In the genomic region with DNA sequence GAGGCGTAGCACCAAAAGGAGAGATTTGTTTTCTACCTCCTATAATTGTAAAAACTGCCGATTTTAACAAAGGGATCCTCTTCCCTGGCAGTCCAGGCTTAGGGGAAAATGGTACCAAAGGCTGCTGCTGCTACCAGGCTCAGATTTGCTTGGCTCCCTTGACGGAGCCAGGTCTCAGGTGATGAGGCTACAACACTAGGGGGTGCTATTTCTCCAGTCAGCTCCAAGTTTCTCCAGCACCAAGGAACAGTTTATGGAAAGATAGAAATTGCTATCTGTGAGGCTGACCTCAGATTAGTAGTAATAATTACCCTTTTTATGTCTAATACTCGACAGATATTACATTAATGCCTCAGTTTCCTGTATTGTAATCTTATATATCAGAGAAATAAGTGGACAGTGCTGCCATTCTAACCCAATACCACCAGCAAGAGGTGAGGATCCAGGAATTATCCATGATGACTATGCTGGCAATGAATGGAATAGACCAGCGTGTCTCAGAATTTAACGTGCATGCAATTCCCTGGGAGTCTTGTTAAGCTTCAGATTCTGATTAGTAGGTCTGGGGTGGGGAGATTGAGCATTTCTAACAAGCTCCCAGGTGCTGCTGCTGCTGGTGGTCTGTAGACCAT, we compare ENCODE assay signal across 8 cellular contexts.
DNase-seq lines count a peak whose midpoint lies in the region; ATAC-seq and TF ChIP-seq lines count a peak whose summit lies in the region.

No MANE protein-coding gene starts in this region.

- POLR2A ChIA-PET in Panc1 (lab: Charles Lee): no interaction called here

- H3K4me3 Mint-ChIP-seq in activated naive CD4-positive, alpha-beta T cell treated with anti-CD3 and anti-CD28 coated beads, Interleukin-2, amount 10 ng/mL, durations not matched to agents 7 days and 5 days: no peak overlapping the region

- in situ Hi-C loops in Panc1 (cut with HindIII; ENCODE audit: low pct_unique_long_range_greater_than_20kb, low sequenced_read_pairs): no loop called here

- no TSS peak for BruUV-seq in Panc1 (replicated peaks; lab: Mats Ljungman, UMichigan)

- H3K4me1 ChIP-seq in Panc1 (ENCODE audit: control insufficient read depth, insufficient read depth, low read length): no peaks in the 10 kb centered on the region
- no peaks in the 10 kb centered on the region for H3K4me1 ChIP-seq in right lobe of liver
- H3K4me1 ChIP-seq in upper lobe of right lung: no peaks in the 10 kb centered on the region

- H3K9me3 Mint-ChIP-seq in activated naive CD4-positive, alpha-beta T cell treated with anti-CD3 and anti-CD28 coated beads, Interleukin-2, amount 10 ng/mL, durations not matched to agents 7 days and 5 days: no peaks in the 10 kb centered on the region

- H3K4me3 ChIP-seq in Panc1 (ENCODE audit: low read depth in 2 of 2, low read length in 2 of 2) (no peak overlapping the region), coronary artery (no peak overlapping the region), right lobe of liver (no peak overlapping the region), upper lobe of right lung (no peak overlapping the region)

- no peak overlapping the region for H3K27ac Mint-ChIP-seq in activated naive CD4-positive, alpha-beta T cell treated with anti-CD3 and anti-CD28 coated beads, Interleukin-2, amount 10 ng/mL, durations not matched to agents 7 days and 5 days

- ATAC-seq in Panc1: peak; percentile 90
- peak; percentile 94 to 98 (median 96) for ATAC-seq in right lobe of liver
- peak; percentile 88 for ATAC-seq in upper lobe of right lung
- ATAC-seq in HG02973 (IDR thresholded peaks at IDR 0.05; ENCODE audit: unreplicated experiment): no peak

- H3K27me3 Mint-ChIP-seq in activated naive CD4-positive, alpha-beta T cell treated with anti-CD3 and anti-CD28 coated beads, Interleukin-2, amount 10 ng/mL, durations not matched to agents 7 days and 5 days: peaks cover 3% of the 10 kb centered on the region

- no peaks in the 10 kb centered on the region for H3K9me3 ChIP-seq in Panc1 (ENCODE audit: control insufficient read depth, insufficient read depth, low read depth, low read length)
- no peaks in the 10 kb centered on the region for H3K9me3 ChIP-seq in right lobe of liver
- no peaks in the 10 kb centered on the region for H3K9me3 ChIP-seq in upper lobe of right lung

- TF ChIP-seq POLR2A in right lobe of liver (IDR thresholded peaks at IDR 0.05): no peak

- WGBS in right lobe of liver (ENCODE audit: insufficient coverage, low coverage, low lambda C conversion rate, missing lambda C conversion rate): 32% methylated on average over 6 of the region's 6 CpGs

- no peaks in the 10 kb centered on the region for H3K36me3 ChIP-seq in Panc1 (ENCODE audit: control insufficient read depth, insufficient read depth, low read length)
- H3K36me3 ChIP-seq in right lobe of liver: no peaks in the 10 kb centered on the region
- H3K36me3 ChIP-seq in upper lobe of right lung: no peaks in the 10 kb centered on the region

- TF ChIP-seq CTCF in Panc1 (IDR thresholded peaks at IDR 0.05) (peak; percentile 77), coronary artery (IDR thresholded peaks at IDR 0.05) (peak; percentile 40), right lobe of liver (IDR thresholded peaks at IDR 0.05) (peak; percentile 73 to 87 (median 82)), upper lobe of right lung (IDR thresholded peaks at IDR 0.05) (peak; percentile 67)

- no peaks in the 10 kb centered on the region for H3K4me1 Mint-ChIP-seq in activated naive CD4-positive, alpha-beta T cell treated with anti-CD3 and anti-CD28 coated beads, Interleukin-2, amount 10 ng/mL, durations not matched to agents 7 days and 5 days

- intact Hi-C loops in Panc1 (cut with micrococcal nuclease; ENCODE audit: unreplicated experiment) (no loop called here), right lobe of liver (cut with DNase I) (no loop called here), upper lobe of right lung (cut with DNase I) (no loop called here)

- H3K27me3 ChIP-seq in Panc1 (ENCODE audit: control insufficient read depth, insufficient read depth, low read length): no peaks in the 10 kb centered on the region
- H3K27me3 ChIP-seq in right lobe of liver: no peaks in the 10 kb centered on the region
- H3K27me3 ChIP-seq in upper lobe of right lung: no peaks in the 10 kb centered on the region

- DNase-seq in activated naive CD4-positive, alpha-beta T cell treated with anti-CD3 and anti-CD28 coated beads, Interleukin-2, amount 10 ng/mL, durations not matched to agents 7 days and 5 days: peak; percentile 49
- no peak for DNase-seq in activated naive CD4-positive, alpha-beta T cell treated with anti-CD3 and anti-CD28 coated beads, Interleukin-2, amount 50 U/mL, for 16 hours
- DNase-seq in HuH-7 (ENCODE audit: low spot score): peak; percentile 89
- DNase-seq in Panc1 (ENCODE audit: low read depth, low spot score): peak; percentile 22
- no peak for DNase-seq in coronary artery (ENCODE audit: low spot score)
- peak in 1 of 3 donors; percentile 67 for DNase-seq in right lobe of liver
- DNase-seq in upper lobe of right lung: no peak

- H3K36me3 Mint-ChIP-seq in activated naive CD4-positive, alpha-beta T cell treated with anti-CD3 and anti-CD28 coated beads, Interleukin-2, amount 10 ng/mL, durations not matched to agents 7 days and 5 days: no peaks in the 10 kb centered on the region

- CTCF ChIA-PET in activated naive CD4-positive, alpha-beta T cell treated with anti-CD3 and anti-CD28 coated beads, Interleukin-2, amount 10 ng/mL, durations not matched to agents 7 days and 5 days (lab: Charles Lee): interaction anchor here (0.6 to 3.6 kb wide), 14 partner anchors 9 to 467 kb away, joined by 3 to 14 read pairs (median 3); no protein-coding TSS in a partner anchor
- CTCF ChIA-PET in Panc1 (lab: Charles Lee): interaction anchor here (0.7 kb wide), 1 partner anchor 389 kb away, joined by 3 read pairs; no protein-coding TSS in a partner anchor

- H3K27ac ChIP-seq in Panc1 (ENCODE audit: low read length): no peak overlapping the region
- no peak overlapping the region for H3K27ac ChIP-seq in coronary artery
- H3K27ac ChIP-seq in right lobe of liver: no peak overlapping the region
- no peak overlapping the region for H3K27ac ChIP-seq in upper lobe of right lung

Comparison
In these comparisons a context has a peak if more than half of its experiments do, and no peak if none do; other contexts are left out.
1. DNase-seq: peak in activated naive CD4-positive, alpha-beta T cell treated with anti-CD3 and anti-CD28 coated beads, Interleukin-2, amount 10 ng/mL, durations not matched to agents 7 days and 5 days (single experiment), HuH-7 (single experiment) and Panc1 (single experiment); none in activated naive CD4-positive, alpha-beta T cell treated with anti-CD3 and anti-CD28 coated beads, Interleukin-2, amount 50 U/mL, for 16 hours (single experiment), coronary artery (single experiment) and upper lobe of right lung (single experiment).
2. Peak in every context shown above with its lines, with median percentiles within 50 percentile points of each other: CTCF ChIP-seq.